Comparison of ENCODE assay signal across 8 cellular contexts in the genomic region with DNA sequence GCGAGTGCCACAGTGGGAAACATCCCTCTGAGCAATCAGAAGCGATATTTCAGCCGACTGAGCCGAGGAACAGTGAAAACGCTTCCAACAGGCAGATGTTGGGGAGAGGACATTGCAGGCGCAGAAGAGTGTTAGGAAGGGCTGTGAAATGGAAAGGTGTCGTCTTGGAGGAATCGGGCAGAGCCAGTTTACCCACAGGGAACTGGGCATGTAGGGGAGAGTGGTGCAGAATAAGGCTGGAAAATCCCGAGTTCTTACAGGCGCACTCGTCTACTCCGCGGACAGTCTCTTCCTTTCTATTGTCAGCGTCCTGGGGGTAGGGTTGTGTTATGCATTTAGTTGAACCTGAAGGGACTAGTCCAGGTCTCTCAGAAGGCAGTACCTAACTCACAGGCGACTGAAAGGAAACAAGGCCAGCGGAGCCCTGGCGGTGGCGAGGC. TPM values are rescaled to one million over a fixed set of nuclear protein-coding genes. Genes with fewer than 3 reads are reported as not detected.
DNase-seq lines count a peak whose midpoint lies in the region; ATAC-seq and TF ChIP-seq lines count a peak whose summit lies in the region.

No MANE protein-coding gene starts in this region.

- H3K4me1 ChIP-seq in CD4-positive, alpha-beta memory T cell (ENCODE audit: insufficient read depth, low read length) = peaks cover 17% of the 10 kb centered on the region
- H3K4me1 ChIP-seq in PC-3 (ENCODE audit: insufficient read depth, low read length) (peaks cover 22% of the 10 kb centered on the region), osteoblast (ENCODE audit: insufficient read depth, low read length) (peaks cover 6% of the 10 kb centered on the region)

- peak overlapping the region; percentile 65 to 89 for H3K4me3 ChIP-seq in CD4-positive, alpha-beta memory T cell (ENCODE audit: low read length in 2 of 2)
- peak overlapping the region; percentile 78 for H3K4me3 ChIP-seq in PC-3 (ENCODE audit: low read length)
- peak overlapping the region; percentile 49 for H3K4me3 ChIP-seq in epithelial cell of esophagus (ENCODE audit: low read length)
- peak overlapping the region; percentile 81 for H3K4me3 ChIP-seq in osteoblast (ENCODE audit: insufficient read depth, low read length)

- ATAC-seq in PC-3 (no peak), GM21825 (IDR thresholded peaks at IDR 0.05; ENCODE audit: unreplicated experiment) (no peak), HG02870 (IDR thresholded peaks at IDR 0.05; ENCODE audit: unreplicated experiment) (no peak)

- intact Hi-C loops in CD4-positive, alpha-beta memory T cell (cut with micrococcal nuclease) = loop anchor here (2.0 kb wide), 1 partner anchor 64 kb away; no protein-coding TSS in a partner anchor
- intact Hi-C loops in PC-3 (cut with micrococcal nuclease) = no loop called here

- H2AFZ ChIP-seq in PC-3 (ENCODE audit: low read length) = peak overlapping the region; percentile 93
- peak overlapping the region; percentile 96 for H2AFZ ChIP-seq in osteoblast (ENCODE audit: low read length)

- CTCF ChIA-PET in CD4-positive, alpha-beta memory T cell (lab: Charles Lee; ENCODE audit: partially characterized antibody) = no interaction called here
- CTCF ChIA-PET in PC-3 (lab: Charles Lee) = no interaction called here

- no TSS peak for BruUV-seq in PC-3 (replicated peaks; lab: Mats Ljungman, UMichigan)

- H3K9me3 Mint-ChIP-seq in CD4-positive, alpha-beta memory T cell = no peaks in the 10 kb centered on the region

- H3F3A ChIP-seq in PC-3 (ENCODE audit: low read length, unreplicated experiment) = no peaks in the 10 kb centered on the region

- no peaks in the 10 kb centered on the region for H3K9me3 ChIP-seq in CD4-positive, alpha-beta memory T cell (ENCODE audit: control insufficient read depth in 1 of 2, low read length in 2 of 2)
- H3K9me3 ChIP-seq in PC-3 (ENCODE audit: low read length) = no peaks in the 10 kb centered on the region
- no peaks in the 10 kb centered on the region for H3K9me3 ChIP-seq in osteoblast (ENCODE audit: low read depth, low read length)

- POLR2A ChIA-PET in CD4-positive, alpha-beta memory T cell (lab: Charles Lee; ENCODE audit: partially characterized antibody) = interaction anchor here (1.6 to 2.8 kb wide), 2 partner anchors 65 to 255 kb away, joined by 4 to 19 read pairs; a partner anchor contains a TSS
- POLR2A ChIA-PET in PC-3 (lab: Charles Lee; ENCODE audit: unreplicated experiment) = no interaction called here

- no peaks in the 10 kb centered on the region for H3K27me3 ChIP-seq in CD4-positive, alpha-beta memory T cell (ENCODE audit: insufficient read depth, low read length)
- H3K27me3 ChIP-seq in PC-3 (ENCODE audit: low read length) (no peaks in the 10 kb centered on the region), osteoblast (ENCODE audit: insufficient read depth, low read length) (peaks cover 7% of the 10 kb centered on the region)

- peak overlapping the region; percentile 79 for H3K9ac ChIP-seq in PC-3 (ENCODE audit: low read length)

- DNase-seq in CD4-positive, alpha-beta memory T cell = no peak
- DNase-seq in PC-3 (no peak), epithelial cell of esophagus (ENCODE audit: low read depth) (peak; percentile 56), osteoblast (ENCODE audit: insufficient read length, low spot score, missing footprints) (peak; percentile 84), T-helper 9 cell (no peak), ecto neural progenitor cell (ENCODE audit: low spot score) (no peak)

- peaks cover 21% of the 10 kb centered on the region for H4K20me1 ChIP-seq in PC-3 (ENCODE audit: low read length)
- peaks cover 16% of the 10 kb centered on the region for H4K20me1 ChIP-seq in osteoblast (ENCODE audit: insufficient read depth, low read length)

- TF ChIP-seq CTCF in PC-3 (conservative IDR thresholded peaks at IDR 0.05; ENCODE audit: low read depth, low read length) (no peak), epithelial cell of esophagus (IDR thresholded peaks at IDR 0.05; ENCODE audit: insufficient read depth, low read depth, low read length, missing control alignments) (no peak), osteoblast (IDR thresholded peaks at IDR 0.05; ENCODE audit: extremely low read depth, low read depth, low read length) (no peak)

- H3K27me3 Mint-ChIP-seq in CD4-positive, alpha-beta memory T cell = no peaks in the 10 kb centered on the region

- peaks cover 14 to 33% (median 20%) of the 10 kb centered on the region in 4 donors for H3K4me1 Mint-ChIP-seq in CD4-positive, alpha-beta memory T cell

- H3K4me2 ChIP-seq in PC-3 (ENCODE audit: low read length) = peak overlapping the region; percentile 96
- peak overlapping the region; percentile 84 for H3K4me2 ChIP-seq in osteoblast (ENCODE audit: insufficient read depth, low read length)

- H3K4me3 Mint-ChIP-seq in CD4-positive, alpha-beta memory T cell = peak overlapping the region; percentile 93 to 98 (median 96)

- peak overlapping the region; percentile 94 to 97 (median 97) for H3K27ac Mint-ChIP-seq in CD4-positive, alpha-beta memory T cell

- no peaks in the 10 kb centered on the region for H3K9me2 ChIP-seq in PC-3 (replicated peaks; ENCODE audit: low read length)

- H3K27ac ChIP-seq in CD4-positive, alpha-beta memory T cell (ENCODE audit: low read depth, low read length) = peak overlapping the region; percentile 74
- H3K27ac ChIP-seq in PC-3 (ENCODE audit: low read length) = peak overlapping the region; percentile 77
- H3K27ac ChIP-seq in osteoblast (ENCODE audit: low read depth, low read length) = peak overlapping the region; percentile 49

- H3K36me3 ChIP-seq in CD4-positive, alpha-beta memory T cell (ENCODE audit: insufficient read depth, low read length) = no peaks in the 10 kb centered on the region
- H3K36me3 ChIP-seq in PC-3 (ENCODE audit: low read depth, low read length) (no peaks in the 10 kb centered on the region), osteoblast (ENCODE audit: insufficient read depth, low read length) (no peaks in the 10 kb centered on the region)

- peaks cover 36% of the 10 kb centered on the region for H3K79me2 ChIP-seq in PC-3 (ENCODE audit: low read length)
- H3K79me2 ChIP-seq in osteoblast (ENCODE audit: insufficient read depth, low read length) = peaks cover 36% of the 10 kb centered on the region

- H3K36me3 Mint-ChIP-seq in CD4-positive, alpha-beta memory T cell = peaks cover 0 to 11% of the 10 kb centered on the region in 2 donors

RNA-seq across cellular contexts. Expression of a gene that starts 1.1 kb away (rescaled TPM):
- total RNA-seq in CD4-positive, alpha-beta memory T cell = 10 to 100 TPM; 58.7 to 65.3 TPM
- 10 to 100 TPM; 33.0 to 42.0 TPM for polyA plus RNA-seq in CD4-positive, alpha-beta memory T cell
- total RNA-seq in PC-3 (2014; rRNA removed) (345 and 371 TPM in 2 replicates), osteoblast (326 and 331 TPM in 2 replicates)

Comparison
In these comparisons a context has a peak if more than half of its experiments do, and no peak if none do; other contexts are left out.
1. DNase-seq: peak in epithelial cell of esophagus (single experiment) and osteoblast (single experiment); none in CD4-positive, alpha-beta memory T cell (0 of 5), PC-3 (single experiment), T-helper 9 cell (single experiment) and ecto neural progenitor cell (single experiment).
2. Peak in every context shown above with its lines, with median percentiles within 50 percentile points of each other: H3K27ac ChIP-seq and H3K4me3 ChIP-seq.